In the genomic region with DNA sequence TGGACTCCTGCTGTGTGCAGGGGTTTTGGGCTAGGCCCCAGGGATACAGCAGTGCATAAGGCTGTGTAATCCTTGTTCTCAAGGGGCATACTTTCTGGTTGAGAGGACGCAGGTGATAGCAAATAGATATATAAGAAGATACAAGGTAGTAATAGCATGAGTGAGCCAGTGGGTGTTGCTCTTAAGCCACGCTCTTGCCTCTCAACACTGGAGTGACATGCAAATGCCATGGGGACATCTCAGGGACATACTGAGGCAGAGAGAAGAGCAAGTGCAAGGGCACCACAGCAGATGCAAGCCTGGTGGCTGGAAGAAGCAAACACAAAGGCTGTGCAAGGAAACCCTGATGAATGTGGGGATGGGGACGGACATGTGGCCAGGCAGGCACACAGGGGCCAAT, we compare ENCODE assay signal across 8 cellular contexts.
DNase-seq lines count a peak whose midpoint lies in the region; TF ChIP-seq lines count a peak whose summit lies in the region.

No MANE protein-coding gene starts in this region.

- CTCF ChIA-PET in HEK293 (lab: Yijun Ruan, JAX) = interaction anchor here (0.6 kb wide), 1 partner anchor 222 kb away, joined by 3 read pairs; no protein-coding TSS in a partner anchor

- H2AFZ ChIP-seq in OCI-LY1 (ENCODE audit: low read length) = no peak overlapping the region

- H3K27me3 Mint-ChIP-seq in type B pancreatic cell = no peaks in the 10 kb centered on the region

- H3K9ac ChIP-seq in OCI-LY1 (ENCODE audit: low read length) = no peak overlapping the region

- H3K36me3 ChIP-seq in HEK293 (ENCODE audit: control insufficient read depth in 2 of 2, insufficient read depth in 1 of 2, low read length in 2 of 2) (no peaks in the 10 kb centered on the region), OCI-LY1 (ENCODE audit: insufficient read depth, low read length) (no peaks in the 10 kb centered on the region)

- H3K4me1 ChIP-seq in HEK293 (ENCODE audit: control insufficient read depth, insufficient read depth, low read length) (peaks cover 5% of the 10 kb centered on the region), OCI-LY1 (ENCODE audit: insufficient read depth, low read length, severe bottlenecking) (peaks cover 13% of the 10 kb centered on the region)

- no peak overlapping the region for H3K4me2 ChIP-seq in OCI-LY1 (ENCODE audit: low read length)

- H3K9me3 ChIP-seq in HEK293 (ENCODE audit: control insufficient read depth, insufficient read depth, low read depth, low read length) = no peaks in the 10 kb centered on the region
- no peaks in the 10 kb centered on the region for H3K9me3 ChIP-seq in OCI-LY1 (ENCODE audit: low read length)

- no peak overlapping the region for H3K4me3 ChIP-seq in HEK293 (ENCODE audit: low read depth, low read length)
- H3K4me3 ChIP-seq in OCI-LY1 (ENCODE audit: low read depth, low read length, poor library complexity, severe bottlenecking) = no peak overlapping the region

- no peak overlapping the region for H3K27ac Mint-ChIP-seq in type B pancreatic cell

- DNase-seq in DMS79 treated with DMSO at 0.1 percent for 48 hours (lab: John Stamatoyannopoulos, UW) (peak; percentile 6), DMS79 (lab: John Stamatoyannopoulos, UW) (no peak), dermis blood vessel endothelial cell (peak; percentile 43), type B pancreatic cell (ENCODE audit: extremely low spot score, unreplicated experiment) (no peak), epidermal melanocyte (ENCODE audit: insufficient read length, low spot score) (no peak)
- DNase-seq in activated CD4-positive, CD25-positive, alpha-beta regulatory T cell treated with anti-CD3 and anti-CD28 coated beads, Interleukin-2, amount 50 U/mL, for 72 hours = no peak

- H3K79me2 ChIP-seq in OCI-LY1 (ENCODE audit: insufficient read depth, low read length) = no peaks in the 10 kb centered on the region

- no peaks in the 10 kb centered on the region for H3F3A ChIP-seq in OCI-LY1 (ENCODE audit: insufficient read depth, low read length)

- H3K4me3 Mint-ChIP-seq in type B pancreatic cell = no peak overlapping the region

- H3K9me2 ChIP-seq in OCI-LY1 (ENCODE audit: low read depth, low read length) = no peaks in the 10 kb centered on the region

- POLR2A ChIA-PET in HEK293 (lab: Yijun Ruan, JAX) = no interaction called here

- H4K20me1 ChIP-seq in OCI-LY1 (ENCODE audit: insufficient read depth, low read length) = no peaks in the 10 kb centered on the region

- peaks cover 21% of the 10 kb centered on the region for H3K4me1 Mint-ChIP-seq in type B pancreatic cell (ENCODE audit: unreplicated experiment)

- H3K36me3 Mint-ChIP-seq in type B pancreatic cell = no peaks in the 10 kb centered on the region

- TF ChIP-seq CTCF in HEK293 (tag by site-specific recombination; IDR thresholded peaks at IDR 0.05) (peak; percentile 60; the same call in 1 of the 2 replicates), OCI-LY1 (IDR thresholded peaks at IDR 0.05; ENCODE audit: low read length) (peak; percentile 51), type B pancreatic cell (conservative IDR thresholded peaks at IDR 0.05) (peak; percentile 52)

- no peaks in the 10 kb centered on the region for H3K9me3 Mint-ChIP-seq in type B pancreatic cell

- H3K27ac ChIP-seq in HEK293 (ENCODE audit: extremely low read depth, low read depth, low read length) (no peak overlapping the region), OCI-LY1 (ENCODE audit: low read depth, low read length, poor library complexity, severe bottlenecking) (no peak overlapping the region)

- H3K27me3 ChIP-seq in OCI-LY1 (ENCODE audit: insufficient read depth, low read length) = no peaks in the 10 kb centered on the region

TF ChIP-seq in HEK293, 187 proteins besides CTCF, POLR2A, EP300 and RAD21:
- TF ChIP-seq ZNF623 (tag by site-specific recombination; IDR thresholded peaks at IDR 0.05) (peak; percentile 63), ZNF747 (tag by site-specific recombination; IDR thresholded peaks at IDR 0.05) (no peak), ZNF19 (tag by site-specific recombination; IDR thresholded peaks at IDR 0.05; ENCODE audit: low read depth) (no peak), ZSCAN23 (tag by site-specific recombination; IDR thresholded peaks at IDR 0.05) (no peak), MZF1 (tag by site-specific recombination; IDR thresholded peaks at IDR 0.05; ENCODE audit: borderline replicate concordance) (no peak), ZNF654 (tag by site-specific recombination; IDR thresholded peaks at IDR 0.05; ENCODE audit: low read depth) (peak; percentile 48), ZNF501 (tag by site-specific recombination; IDR thresholded peaks at IDR 0.05) (no peak), ZNF473 (tag by site-specific recombination; IDR thresholded peaks at IDR 0.05) (no peak), ZFP41 (tag by site-specific recombination; IDR thresholded peaks at IDR 0.05; ENCODE audit: borderline replicate concordance) (no peak)
- TF ChIP-seq, protein P1, sequence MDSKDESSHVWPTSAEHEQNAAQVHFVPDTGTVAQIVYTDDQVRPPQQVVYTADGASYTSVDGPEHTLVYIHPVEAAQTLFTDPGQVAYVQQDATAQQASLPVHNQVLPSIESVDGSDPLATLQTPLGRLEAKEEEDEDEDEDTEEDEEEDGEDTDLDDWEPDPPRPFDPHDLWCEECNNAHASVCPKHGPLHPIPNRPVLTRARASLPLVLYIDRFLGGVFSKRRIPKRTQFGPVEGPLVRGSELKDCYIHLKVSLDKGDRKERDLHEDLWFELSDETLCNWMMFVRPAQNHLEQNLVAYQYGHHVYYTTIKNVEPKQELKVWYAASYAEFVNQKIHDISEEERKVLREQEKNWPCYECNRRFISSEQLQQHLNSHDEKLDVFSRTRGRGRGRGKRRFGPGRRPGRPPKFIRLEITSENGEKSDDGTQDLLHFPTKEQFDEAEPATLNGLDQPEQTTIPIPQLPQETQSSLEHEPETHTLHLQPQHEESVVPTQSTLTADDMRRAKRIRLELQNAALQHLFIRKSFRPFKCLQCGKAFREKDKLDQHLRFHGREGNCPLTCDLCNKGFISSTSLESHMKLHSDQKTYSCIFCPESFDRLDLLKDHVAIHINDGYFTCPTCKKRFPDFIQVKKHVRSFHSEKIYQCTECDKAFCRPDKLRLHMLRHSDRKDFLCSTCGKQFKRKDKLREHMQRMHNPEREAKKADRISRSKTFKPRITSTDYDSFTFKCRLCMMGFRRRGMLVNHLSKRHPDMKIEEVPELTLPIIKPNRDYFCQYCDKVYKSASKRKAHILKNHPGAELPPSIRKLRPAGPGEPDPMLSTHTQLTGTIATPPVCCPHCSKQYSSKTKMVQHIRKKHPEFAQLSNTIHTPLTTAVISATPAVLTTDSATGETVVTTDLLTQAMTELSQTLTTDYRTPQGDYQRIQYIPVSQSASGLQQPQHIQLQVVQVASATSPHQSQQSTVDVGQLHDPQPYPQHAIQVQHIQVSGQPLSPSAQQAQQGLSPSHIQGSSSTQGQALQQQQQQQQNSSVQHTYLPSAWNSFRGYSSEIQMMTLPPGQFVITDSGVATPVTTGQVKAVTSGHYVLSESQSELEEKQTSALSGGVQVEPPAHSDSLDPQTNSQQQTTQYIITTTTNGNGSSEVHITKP (tag by site-specific recombination; IDR thresholded peaks at IDR 0.05) = no peak

Comparison
In these comparisons a context has a peak if more than half of its experiments do, and no peak if none do; other contexts are left out.
1. DNase-seq: peak in DMS79 treated with DMSO at 0.1 percent for 48 hours (single experiment) and dermis blood vessel endothelial cell (single experiment); none in DMS79 (single experiment), type B pancreatic cell (single experiment), epidermal melanocyte (single experiment) and activated CD4-positive, CD25-positive, alpha-beta regulatory T cell treated with anti-CD3 and anti-CD28 coated beads, Interleukin-2, amount 50 U/mL, for 72 hours (single experiment).
2. Peak in every context shown above with its lines, with median percentiles within 50 percentile points of each other: CTCF ChIP-seq.